In genomic region chr1:241330619-241331327, GRCh38 we compare ENCODE assay signal across 21 cellular contexts. TPM values are rescaled to one million over a fixed set of nuclear protein-coding genes. Genes with fewer than 3 reads are reported as not detected.
DNase-seq lines count a peak whose midpoint lies in the region; ATAC-seq lines count a peak whose summit lies in the region.
"Had no signal": no experiment of that assay in that cellular context is flagged by ENCODE, and none has a peak within 500 bp of the region (broad histone marks: within the 10 kb centered on the region; RNA-seq: fewer than 3 reads in every experiment).

No MANE protein-coding gene starts in this region.

- DNase-seq in naive B cell (peak; percentile 60), substantia nigra (lab: John Stamatoyannopoulos, UW) (no peak), NCI-H526 (lab: John Stamatoyannopoulos, UW) (no peak)
- DNase-seq in activated CD4-positive, alpha-beta T cell treated with anti-CD3 and anti-CD28 coated beads, Interleukin-2, amount 50 U/mL, for 4 hours, result no peak
- DNase-seq: activated CD4-positive, alpha-beta T cell treated with anti-CD3 and anti-CD28 coated beads, Interleukin-2, amount 10 ng/mL, durations not matched to agents 7 days and 5 days; activated naive CD8-positive, alpha-beta T cell treated with anti-CD3 and anti-CD28 coated beads, Interleukin-2, amount 50 U/mL, for 24 hours; activated T-cell treated with anti-CD3 and anti-CD28 coated beads, Interleukin-2, amount 50 U/mL, for 1 hour; C1 segment of cervical spinal cord; DMS79; effector memory CD8-positive, alpha-beta T cell; left ventricle myocardium inferior; MV-4-11; SHP77 treated with DMSO at 0.1 percent for 48 hours; T1000 had no signal

- H3K4me3 Mint-ChIP-seq in naive B cell, result peak overlapping the region; percentile 26 to 77 (median 64)
- H3K4me3 Mint-ChIP-seq: activated CD4-positive, alpha-beta T cell treated with anti-CD3 and anti-CD28 coated beads, Interleukin-2, amount 10 ng/mL, durations not matched to agents 7 days and 5 days; activated naive CD8-positive, alpha-beta T cell treated with anti-CD3 and anti-CD28 coated beads, Interleukin-2, amount 50 U/mL, for 24 hours; effector memory CD8-positive, alpha-beta T cell; natural killer cell treated with Interleukin-12 subunit alpha and Interleukin-12 subunit beta and Interleukin-15 and Interleukin-18, amount 100 ng/mL, for 72 hours had no signal

- no peaks in the 10 kb centered on the region for H3K27me3 Mint-ChIP-seq in naive B cell
- H3K27me3 Mint-ChIP-seq: activated CD4-positive, alpha-beta T cell treated with anti-CD3 and anti-CD28 coated beads, Interleukin-2, amount 10 ng/mL, durations not matched to agents 7 days and 5 days; activated naive CD8-positive, alpha-beta T cell treated with anti-CD3 and anti-CD28 coated beads, Interleukin-2, amount 50 U/mL, for 24 hours; effector memory CD8-positive, alpha-beta T cell; natural killer cell treated with Interleukin-12 subunit alpha and Interleukin-12 subunit beta and Interleukin-15 and Interleukin-18, amount 100 ng/mL, for 72 hours had no signal

- ATAC-seq in GM18868 (IDR thresholded peaks at IDR 0.05; ENCODE audit: unreplicated experiment) (peak; percentile 82), GM21717 (IDR thresholded peaks at IDR 0.05; ENCODE audit: unreplicated experiment) (peak; percentile 72), HG03159 (IDR thresholded peaks at IDR 0.05; ENCODE audit: unreplicated experiment) (peak; percentile 71), naive B cell (ENCODE audit: low read depth in 2 of 2) (peak; percentile 89 to 92)
- ATAC-seq: activated naive CD8-positive, alpha-beta T cell treated with anti-CD3 and anti-CD28 coated beads, Interleukin-2, amount 50 U/mL, for 24 hours; effector memory CD8-positive, alpha-beta T cell; HepG2; natural killer cell treated with Interleukin-12 subunit alpha and Interleukin-12 subunit beta and Interleukin-15 and Interleukin-18, amount 100 ng/mL, for 72 hours had no signal

- H3K4me1 Mint-ChIP-seq in naive B cell, result peaks cover 19 to 46% (median 34%) of the 10 kb centered on the region in 3 donors
- H3K4me1 Mint-ChIP-seq: activated CD4-positive, alpha-beta T cell treated with anti-CD3 and anti-CD28 coated beads, Interleukin-2, amount 10 ng/mL, durations not matched to agents 7 days and 5 days; activated naive CD8-positive, alpha-beta T cell treated with anti-CD3 and anti-CD28 coated beads, Interleukin-2, amount 50 U/mL, for 24 hours had no signal

- H3K27ac Mint-ChIP-seq in naive B cell, result peak overlapping the region; percentile 65 to 95 (median 82)
- H3K27ac Mint-ChIP-seq: activated CD4-positive, alpha-beta T cell treated with anti-CD3 and anti-CD28 coated beads, Interleukin-2, amount 10 ng/mL, durations not matched to agents 7 days and 5 days; activated naive CD8-positive, alpha-beta T cell treated with anti-CD3 and anti-CD28 coated beads, Interleukin-2, amount 50 U/mL, for 24 hours; effector memory CD8-positive, alpha-beta T cell; natural killer cell treated with Interleukin-12 subunit alpha and Interleukin-12 subunit beta and Interleukin-15 and Interleukin-18, amount 100 ng/mL, for 72 hours had no signal

- H3K36me3 Mint-ChIP-seq in naive B cell, result no peaks in the 10 kb centered on the region
- H3K36me3 Mint-ChIP-seq: natural killer cell treated with Interleukin-12 subunit alpha and Interleukin-12 subunit beta and Interleukin-15 and Interleukin-18, amount 100 ng/mL, for 72 hours had no signal

- H3K27ac ChIP-seq in substantia nigra (ENCODE audit: low read depth, low read length, poor library complexity, severe bottlenecking), result no peak overlapping the region
- H3K27ac ChIP-seq: cardiac muscle cell, left ventricle myocardium inferior, thoracic aorta had no signal

- peaks cover 0 to 2% (median 0%) of the 10 kb centered on the region in 7 donors for H3K9me3 Mint-ChIP-seq in naive B cell
- H3K9me3 Mint-ChIP-seq: activated CD4-positive, alpha-beta T cell treated with anti-CD3 and anti-CD28 coated beads, Interleukin-2, amount 10 ng/mL, durations not matched to agents 7 days and 5 days; activated naive CD8-positive, alpha-beta T cell treated with anti-CD3 and anti-CD28 coated beads, Interleukin-2, amount 50 U/mL, for 24 hours had no signal

RNA-seq across cellular contexts. Expression of gene RGS7, which starts 26.2 kb away (rescaled TPM):
- polyA plus RNA-seq in naive B cell (ENCODE audit: low read depth in 6 of 6), result 1 to 10 TPM in 4 of 6 donors, under 1 TPM in 2; 0.29 to 2.9 (median 1.5) TPM
- polyA plus RNA-seq: cardiac muscle cell, HepG2 had no signal
